9 cellular contexts compared by ENCODE assay signal in the genomic region with DNA sequence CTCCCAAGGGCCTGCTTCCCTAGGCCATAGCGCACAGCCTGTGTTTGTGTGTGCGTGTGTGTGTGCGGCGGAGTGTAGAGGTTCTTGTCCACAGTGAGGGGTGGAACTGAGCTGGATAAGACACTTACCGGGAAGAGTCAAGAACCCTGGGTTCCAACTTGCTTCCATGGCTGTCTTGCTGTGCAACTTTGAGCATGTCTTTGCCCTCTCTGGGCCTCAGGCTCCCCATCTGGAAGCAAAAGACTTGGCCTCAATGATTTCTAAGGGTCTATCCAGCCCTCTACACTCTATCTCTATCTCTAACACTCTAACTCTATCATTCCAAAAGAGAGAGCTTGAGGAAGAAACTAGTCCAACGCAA.
"Had no signal": no experiment of that assay in that cellular context is flagged by ENCODE, and none has a peak within 500 bp of the region (broad histone marks: within the 10 kb centered on the region; RNA-seq: fewer than 3 reads in every experiment).

No MANE protein-coding gene starts in this region.

- H3K27ac ChIP-seq: cardiac muscle cell, tibial artery had no signal

- H3K27me3 Mint-ChIP-seq: activated naive CD8-positive, alpha-beta T cell treated with anti-CD3 and anti-CD28 coated beads, Interleukin-2, amount 50 U/mL, for 24 hours had no signal

- H3K4me3 Mint-ChIP-seq: activated naive CD8-positive, alpha-beta T cell treated with anti-CD3 and anti-CD28 coated beads, Interleukin-2, amount 50 U/mL, for 24 hours; activated T-helper 1 cell treated with anti-CD3 and anti-CD28 coated beads, Interleukin-12 subunit alpha, Interleukin-12 subunit beta, Interleukin-2, Interleukin-4 antibody, amounts not matched to agents 30 ng/mL and 10 ng/mL and 1 ng/mL, durations not matched to agents 14 hours and 24 hours and 36 hours; natural killer cell; T-helper 1 cell treated with Interleukin-12 subunit alpha and Interleukin-12 subunit beta and Interleukin-4 antibody, amounts not matched to agents 30 μg/mL and 1 μg/mL, for 36 hours had no signal

- ATAC-seq: activated naive CD8-positive, alpha-beta T cell treated with anti-CD3 and anti-CD28 coated beads, Interleukin-2, amount 50 U/mL, for 24 hours had no signal

- H3K36me3 ChIP-seq: cardiac muscle cell, esophagus muscularis mucosa, tibial artery had no signal

- H3K9me3 Mint-ChIP-seq: activated naive CD8-positive, alpha-beta T cell treated with anti-CD3 and anti-CD28 coated beads, Interleukin-2, amount 50 U/mL, for 24 hours; activated T-helper 1 cell treated with anti-CD3 and anti-CD28 coated beads, Interleukin-12 subunit alpha, Interleukin-12 subunit beta, Interleukin-2, Interleukin-4 antibody, amounts not matched to agents 30 ng/mL and 10 ng/mL and 1 ng/mL, durations not matched to agents 14 hours and 24 hours and 36 hours; natural killer cell; T-helper 1 cell treated with Interleukin-12 subunit alpha and Interleukin-12 subunit beta and Interleukin-4 antibody, amounts not matched to agents 30 μg/mL and 1 μg/mL, for 36 hours had no signal

- H3K4me3 ChIP-seq: mucosa of descending colon had no signal

- H3K4me1 Mint-ChIP-seq: activated naive CD8-positive, alpha-beta T cell treated with anti-CD3 and anti-CD28 coated beads, Interleukin-2, amount 50 U/mL, for 24 hours; natural killer cell had no signal

- H3K9me3 ChIP-seq: esophagus muscularis mucosa, mucosa of descending colon, tibial artery had no signal

- H3K36me3 Mint-ChIP-seq: natural killer cell had no signal

- H3K27ac Mint-ChIP-seq: activated CD8-positive, alpha-beta T cell treated with anti-CD3 and anti-CD28 coated beads, Interleukin-2, amount 10 ng/mL, durations not matched to agents 7 days and 5 days; activated naive CD8-positive, alpha-beta T cell treated with anti-CD3 and anti-CD28 coated beads, Interleukin-2, amount 50 U/mL, for 24 hours; activated T-helper 1 cell treated with anti-CD3 and anti-CD28 coated beads, Interleukin-12 subunit alpha, Interleukin-12 subunit beta, Interleukin-2, Interleukin-4 antibody, amounts not matched to agents 30 ng/mL and 10 ng/mL and 1 ng/mL, durations not matched to agents 14 hours and 24 hours and 36 hours; natural killer cell; T-helper 1 cell treated with Interleukin-12 subunit alpha and Interleukin-12 subunit beta and Interleukin-4 antibody, amounts not matched to agents 30 μg/mL and 1 μg/mL, for 36 hours had no signal
